In the genomic region with DNA sequence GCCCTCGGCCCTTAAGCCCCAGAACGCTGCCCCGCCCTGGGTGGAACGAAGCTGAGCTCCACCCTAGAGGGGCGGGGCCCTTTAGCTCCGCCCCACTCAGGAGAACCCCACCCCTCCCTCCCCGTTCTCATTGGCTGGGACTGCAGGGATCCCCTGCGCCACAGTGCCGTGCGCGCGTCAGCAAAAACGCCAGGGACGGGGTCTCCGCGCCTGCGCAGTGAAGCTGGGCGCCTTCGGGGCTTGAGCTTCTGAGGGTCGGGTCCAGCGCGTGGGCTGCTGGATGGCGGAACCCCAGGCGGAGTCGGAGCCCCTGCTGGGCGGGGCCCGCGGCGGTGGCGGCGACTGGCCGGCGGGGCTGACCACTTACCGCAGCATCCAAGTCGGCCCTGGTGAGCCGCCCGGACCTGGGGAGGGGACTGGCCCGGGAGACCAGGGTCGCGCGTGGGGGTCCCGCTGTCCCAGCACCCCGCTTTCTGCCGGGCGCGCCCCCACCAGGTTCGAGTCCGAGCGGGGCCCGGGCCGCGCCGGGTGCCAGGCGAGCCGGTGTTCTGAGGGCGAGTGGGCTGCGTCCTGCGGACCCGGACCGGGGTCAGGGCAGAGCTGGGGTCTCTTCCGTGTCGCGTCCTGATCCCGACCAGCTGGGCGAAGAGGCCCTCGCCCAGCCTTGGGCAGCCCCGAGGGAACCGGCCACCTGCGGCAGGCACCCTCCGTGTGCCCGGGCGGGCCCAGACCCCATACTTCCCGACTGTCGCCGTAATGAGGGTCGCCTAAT, we compare ENCODE assay signal across 8 cellular contexts. TPM values are rescaled to one million over a fixed set of nuclear protein-coding genes. Genes with fewer than 3 reads are reported as not detected.
DNase-seq lines count a peak whose midpoint lies in the region; ATAC-seq and TF ChIP-seq lines count a peak whose summit lies in the region.

TPCN2 (plus strand) TSS at position 215 of the 772 bp plus-strand sequence; CDS start at position 281, 66 bp downstream.

- H3K4me1 ChIP-seq in adrenal gland (replicated peaks in 1 of 2) (peaks cover 4 to 36% of the 10 kb centered on the region in 2 donors), upper lobe of left lung (peaks cover 18 to 40% (median 26%) of the 10 kb centered on the region in 4 donors)

- 0 to 4% (median 1%) methylated on average over 14 to 76 of the region's 76 CpGs for WGBS in adrenal gland, 4 donors
- WGBS in upper lobe of left lung, 2 donors, result 0 to 1% methylated on average over 7 to 18 of the region's 76 CpGs

- H3K36me3 ChIP-seq in adrenal gland (replicated peaks in 1 of 2) (no peaks in the 10 kb centered on the region), upper lobe of left lung (peaks cover 0 to 6% (median 0%) of the 10 kb centered on the region in 4 donors)

- peak; percentile 99 for DNase-seq in GM13976 (ENCODE audit: low spot score)
- DNase-seq in NCI-H146 treated with DMSO at 0.1 percent for 48 hours (lab: John Stamatoyannopoulos, UW; ENCODE audit: unreplicated experiment), result peak; percentile 81
- peak; percentile 86 to 97 (median 88) for DNase-seq in T-helper 1 cell
- peak; percentile 89 to 95 (median 91) for DNase-seq in adrenal gland
- DNase-seq in left cardiac atrium, result peak; percentile 96
- DNase-seq in posterior vena cava (ENCODE audit: low spot score), result peak; percentile 97
- DNase-seq in upper lobe of left lung, result peak; percentile 92 to 97

- TF ChIP-seq EP300 in upper lobe of left lung (IDR thresholded peaks at IDR 0.05), result no peak

- peak; percentile 59 to 74 for TF ChIP-seq POLR2A in adrenal gland (IDR thresholded peaks at IDR 0.05)
- peak in 3 of 4 donors; percentile 56 to 84 (median 63) for TF ChIP-seq POLR2A in upper lobe of left lung (IDR thresholded peaks at IDR 0.05)

- in situ Hi-C loops in GM13976 (cut with MboI; ENCODE audit: low sequenced_read_pairs, unreplicated experiment), result no loop called here

- peak within 1 kb of the TSS; percentile 60 to 90 (median 86) for H3K4me3 ChIP-seq in adrenal gland
- peak within 1 kb of the TSS; percentile 75 to 95 (median 84) for H3K4me3 ChIP-seq in upper lobe of left lung

- intact Hi-C loops in adrenal gland (cut with DNase I), result no loop called here
- intact Hi-C loops in left cardiac atrium (cut with DNase I), result loop anchor here in 1 of 2 donors (10.0 kb wide), 1 partner anchor 144 kb away; the partner anchor contains the start of genes IGHMBP2 and MRPL21
- intact Hi-C loops in posterior vena cava (cut with DNase I), result loop anchor here (2.0 to 5.0 kb wide), 2 partner anchors 33 to 40 kb away; no protein-coding TSS in a partner anchor

- ATAC-seq in HG02852 (IDR thresholded peaks at IDR 0.05; ENCODE audit: unreplicated experiment) (peak; percentile 94), left cardiac atrium (peak; percentile 95 to 97), upper lobe of left lung (ENCODE audit: low FRiP score in 2 of 2) (peak; percentile 95 to 96)

- H3K9me3 ChIP-seq in adrenal gland (replicated peaks in 1 of 3), result no peaks in the 10 kb centered on the region
- H3K9me3 ChIP-seq in upper lobe of left lung, result no peaks in the 10 kb centered on the region

- no peak for TF ChIP-seq CTCF in GM13976 (IDR thresholded peaks at IDR 0.05; ENCODE audit: borderline replicate concordance, control extremely low read depth, extremely low read depth, insufficient read depth, missing control alignments)
- TF ChIP-seq CTCF in adrenal gland (IDR thresholded peaks at IDR 0.05), result peak in 1 of 6 experiments; percentile 3
- TF ChIP-seq CTCF in upper lobe of left lung (IDR thresholded peaks at IDR 0.05), result peak in 1 of 6 experiments; percentile 11

- H3K27me3 ChIP-seq in adrenal gland (no peaks in the 10 kb centered on the region), upper lobe of left lung (no peaks in the 10 kb centered on the region)

- peak within 1 kb of the TSS; percentile 39 to 94 (median 74) for H3K27ac ChIP-seq in adrenal gland
- H3K27ac ChIP-seq in upper lobe of left lung, result peak within 1 kb of the TSS; percentile 85 to 94 (median 90)

RNA-seq across cellular contexts. Expression of gene TPCN2, which starts in this region (rescaled TPM):
- total RNA-seq in adrenal gland, result 10 to 100 TPM in 5 of 8 donors, 1 to 10 TPM in 3; 6.8 to 17.6 (median 10.4) TPM
- polyA plus RNA-seq in adrenal gland, result 10 to 100 TPM in 2 of 3 donors, 1 to 10 TPM in 1; 3.1 to 21.6 (median 13.6) TPM
- total RNA-seq in left cardiac atrium, result 1 to 10 TPM; 7.3 to 9.7 TPM
- total RNA-seq in posterior vena cava, result 10 to 100 TPM; 24.8 to 25.4 TPM
- 10 to 100 TPM; 12.5 to 61.8 (median 18.8) TPM for total RNA-seq in upper lobe of left lung

Comparison
In these comparisons a context has a peak if more than half of its experiments do, and no peak if none do; other contexts are left out.
1. Peak in every context shown above with its lines: DNase-seq, ATAC-seq, H3K4me3 ChIP-seq and H3K27ac ChIP-seq.
2. intact Hi-C loops: an anchor here in posterior vena cava (2.0 to 5.0 kb wide); none called in adrenal gland.